Comparison of ENCODE assay signal across 8 cellular contexts in the genomic region with DNA sequence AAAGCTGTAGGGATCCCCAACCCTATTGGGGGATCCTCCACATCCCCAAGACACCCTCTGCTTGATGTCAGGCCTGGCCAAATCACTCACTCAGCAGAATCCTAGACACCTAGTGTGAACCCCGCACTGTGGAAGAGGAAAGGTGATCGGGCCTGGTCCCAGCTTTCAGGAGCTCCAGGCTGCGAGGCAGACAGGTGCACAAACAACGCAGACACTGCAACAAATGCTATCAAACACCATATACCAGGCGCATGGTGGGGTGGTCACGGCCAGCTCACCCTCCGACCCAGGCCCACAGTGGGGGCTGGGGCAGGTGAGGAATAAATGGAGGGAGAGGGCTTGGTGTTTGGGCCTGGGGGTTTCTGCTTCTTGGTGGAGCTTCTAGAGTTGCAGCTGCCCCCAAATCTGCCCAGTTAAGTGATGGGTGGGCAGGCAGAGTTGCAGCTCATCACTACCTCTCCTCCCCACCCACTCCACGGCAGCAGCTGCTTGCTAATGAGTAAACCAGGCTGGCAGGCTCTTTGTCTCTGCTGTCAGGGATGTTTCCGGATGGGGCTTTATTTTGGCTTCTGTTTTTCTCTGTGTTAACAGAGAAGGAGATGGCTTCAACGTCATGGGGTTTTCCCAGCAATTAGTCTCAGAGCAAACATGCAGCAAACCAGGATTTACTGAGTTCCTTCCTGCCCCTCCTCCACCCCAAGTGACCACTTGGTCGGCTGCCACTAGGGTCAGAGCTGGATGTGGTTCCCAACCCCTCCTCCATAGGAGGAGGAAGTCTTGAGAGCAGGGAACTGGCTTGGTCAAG. TPM values are rescaled to one million over a fixed set of nuclear protein-coding genes. Genes with fewer than 3 reads are reported as not detected.
DNase-seq lines count a peak whose midpoint lies in the region; ATAC-seq, FAIRE-seq and TF ChIP-seq lines count a peak whose summit lies in the region.

No MANE protein-coding gene starts in this region.

- intact Hi-C loops in CD4-positive, alpha-beta memory T cell (cut with micrococcal nuclease), result loop anchor here (10.0 kb wide), 1 partner anchor 151 kb away; the partner anchor contains the start of gene POLG2
- intact Hi-C loops in pancreas (cut with DNase I), result no loop called here

- H3K36me3 Mint-ChIP-seq in CD4-positive, alpha-beta memory T cell, result no peaks in the 10 kb centered on the region
- H3K36me3 Mint-ChIP-seq in activated CD8-positive, alpha-beta T cell treated with anti-CD3 and anti-CD28 coated beads, Interleukin-2, amount 10 ng/mL, durations not matched to agents 7 days and 5 days (ENCODE audit: low read depth), result peaks cover 53% of the 10 kb centered on the region

- peak; percentile 17 to 66 (median 21) for DNase-seq in CD4-positive, alpha-beta memory T cell
- DNase-seq in NCI-H128 (lab: John Stamatoyannopoulos, UW; ENCODE audit: unreplicated experiment) (peak; percentile 14), pancreas (peak in 3 of 6 donors; percentile 53 to 81 (median 60)), DMS114 treated with DMSO at 0.1 percent for 48 hours (lab: John Stamatoyannopoulos, UW; ENCODE audit: unreplicated experiment) (no peak), GDM1 (lab: John Stamatoyannopoulos, UW) (no peak), NOMO-1 treated with dmso at 0.1 percent for 144 hours (lab: John Stamatoyannopoulos, UW; ENCODE audit: unreplicated experiment) (no peak)
- DNase-seq in activated CD8-positive, alpha-beta T cell treated with anti-CD3 and anti-CD28 coated beads, Interleukin-2, amount 10 ng/mL, durations not matched to agents 7 days and 5 days, result no peak

- CTCF ChIA-PET in CD4-positive, alpha-beta memory T cell (lab: Charles Lee; ENCODE audit: partially characterized antibody), result interaction anchor here (0.8 to 1.9 kb wide), 4 partner anchors 22 to 76 kb away, joined by 3 to 7 read pairs (median 5); no protein-coding TSS in a partner anchor
- CTCF ChIA-PET in activated CD8-positive, alpha-beta T cell treated with anti-CD3 and anti-CD28 coated beads, Interleukin-2, amount 10 ng/mL, durations not matched to agents 7 days and 5 days (lab: Charles Lee), result no interaction called here

- no peak for TF ChIP-seq POLR2A in gastroesophageal sphincter (IDR thresholded peaks at IDR 0.05)

- FAIRE-seq in pancreas (lab: Jason Lieb, UNC), result no peak

- no peak for TF ChIP-seq EP300 in gastroesophageal sphincter (IDR thresholded peaks at IDR 0.05)

- no peaks in the 10 kb centered on the region for H3K27me3 ChIP-seq in CD4-positive, alpha-beta memory T cell (ENCODE audit: insufficient read depth, low read length)
- H3K27me3 ChIP-seq in gastroesophageal sphincter, result no peaks in the 10 kb centered on the region
- no peaks in the 10 kb centered on the region for H3K27me3 ChIP-seq in pancreas

- ATAC-seq in activated CD8-positive, alpha-beta T cell treated with anti-CD3 and anti-CD28 coated beads, Interleukin-2, amount 10 ng/mL, durations not matched to agents 7 days and 5 days, result no peak
- ATAC-seq in gastroesophageal sphincter (peak; percentile 81), pancreas (peak; percentile 28 to 86 (median 85))

- POLR2A ChIA-PET in CD4-positive, alpha-beta memory T cell (lab: Charles Lee; ENCODE audit: partially characterized antibody), result interaction anchor here (1.1 kb wide), 1 partner anchor 161 kb away, joined by 3 read pairs; the partner anchor contains the start of gene DDX5
- POLR2A ChIA-PET in activated CD8-positive, alpha-beta T cell treated with anti-CD3 and anti-CD28 coated beads, Interleukin-2, amount 10 ng/mL, durations not matched to agents 7 days and 5 days (lab: Charles Lee), result no interaction called here

- no peaks in the 10 kb centered on the region for H3K9me3 Mint-ChIP-seq in CD4-positive, alpha-beta memory T cell
- H3K9me3 Mint-ChIP-seq in activated CD8-positive, alpha-beta T cell treated with anti-CD3 and anti-CD28 coated beads, Interleukin-2, amount 10 ng/mL, durations not matched to agents 7 days and 5 days (ENCODE audit: insufficient read depth), result no peaks in the 10 kb centered on the region

- 71% methylated on average over 3 of the region's 11 CpGs; no CpG with 5 or more reads in 1 of the 2 donors for WGBS in gastroesophageal sphincter (ENCODE audit: low coverage in 1 of 2), 2 donors
- 54 to 56% methylated on average over 11 of the region's 11 CpGs for WGBS in pancreas, 2 donors

- H3K27ac ChIP-seq in CD4-positive, alpha-beta memory T cell (ENCODE audit: low read depth, low read length), result no peak overlapping the region
- H3K27ac ChIP-seq in gastroesophageal sphincter (peak overlapping the region in 3 of 4 donors; percentile 29 to 62 (median 58)), pancreas (peak overlapping the region in 3 of 4 donors; percentile 26 to 77 (median 70))

- H3K27ac Mint-ChIP-seq in CD4-positive, alpha-beta memory T cell, result peak overlapping the region; percentile 35 to 69 (median 64)
- peak overlapping the region; percentile 52 for H3K27ac Mint-ChIP-seq in activated CD8-positive, alpha-beta T cell treated with anti-CD3 and anti-CD28 coated beads, Interleukin-2, amount 10 ng/mL, durations not matched to agents 7 days and 5 days

- H3K27me3 Mint-ChIP-seq in CD4-positive, alpha-beta memory T cell, result no peaks in the 10 kb centered on the region
- no peaks in the 10 kb centered on the region for H3K27me3 Mint-ChIP-seq in activated CD8-positive, alpha-beta T cell treated with anti-CD3 and anti-CD28 coated beads, Interleukin-2, amount 10 ng/mL, durations not matched to agents 7 days and 5 days (ENCODE audit: low read depth)

- H3K4me1 Mint-ChIP-seq in CD4-positive, alpha-beta memory T cell, result peaks cover 15 to 32% (median 24%) of the 10 kb centered on the region in 4 donors
- H3K4me1 Mint-ChIP-seq in activated CD8-positive, alpha-beta T cell treated with anti-CD3 and anti-CD28 coated beads, Interleukin-2, amount 10 ng/mL, durations not matched to agents 7 days and 5 days (ENCODE audit: low read depth), result peaks cover 20% of the 10 kb centered on the region

- TF ChIP-seq CTCF in gastroesophageal sphincter (IDR thresholded peaks at IDR 0.05) (no peak), pancreas (IDR thresholded peaks at IDR 0.05) (no peak)

- peak overlapping the region in 3 of 8 donors; percentile 15 to 55 (median 33) for H3K4me3 Mint-ChIP-seq in CD4-positive, alpha-beta memory T cell
- H3K4me3 Mint-ChIP-seq in activated CD8-positive, alpha-beta T cell treated with anti-CD3 and anti-CD28 coated beads, Interleukin-2, amount 10 ng/mL, durations not matched to agents 7 days and 5 days, result no peak overlapping the region

- peaks cover 38% of the 10 kb centered on the region for H3K4me1 ChIP-seq in CD4-positive, alpha-beta memory T cell (ENCODE audit: insufficient read depth, low read length)
- H3K4me1 ChIP-seq in gastroesophageal sphincter (peaks cover 0 to 25% (median 10%) of the 10 kb centered on the region in 3 donors), pancreas (peaks cover 0 to 15% (median 0%) of the 10 kb centered on the region in 3 donors)

- no peaks in the 10 kb centered on the region for H3K9me3 ChIP-seq in CD4-positive, alpha-beta memory T cell (ENCODE audit: control insufficient read depth in 1 of 2, low read length in 2 of 2)
- no peaks in the 10 kb centered on the region for H3K9me3 ChIP-seq in gastroesophageal sphincter
- no peaks in the 10 kb centered on the region for H3K9me3 ChIP-seq in pancreas

- no peaks in the 10 kb centered on the region for H3K36me3 ChIP-seq in CD4-positive, alpha-beta memory T cell (ENCODE audit: insufficient read depth, low read length)
- peaks cover 0 to 4% of the 10 kb centered on the region in 2 donors for H3K36me3 ChIP-seq in gastroesophageal sphincter
- no peaks in the 10 kb centered on the region for H3K36me3 ChIP-seq in pancreas

- no peak overlapping the region for H3K4me3 ChIP-seq in CD4-positive, alpha-beta memory T cell (ENCODE audit: low read length in 2 of 2)
- H3K4me3 ChIP-seq in gastroesophageal sphincter (no peak overlapping the region), pancreas (no peak overlapping the region)

RNA-seq across cellular contexts. Expression of gene PECAM1, which starts 46.6 kb away (rescaled TPM):
- total RNA-seq in CD4-positive, alpha-beta memory T cell, result 1 to 10 TPM; 3.8 to 4.0 TPM
- 1 to 10 TPM; 2.8 to 5.9 TPM for polyA plus RNA-seq in CD4-positive, alpha-beta memory T cell
- 100 to 1,000 TPM; 188 to 197 TPM for total RNA-seq in activated CD8-positive, alpha-beta T cell treated with anti-CD3 and anti-CD28 coated beads, Interleukin-2, amount 10 ng/mL, durations not matched to agents 7 days and 5 days
- total RNA-seq in gastroesophageal sphincter (100 to 1,000 TPM in 2 of 4 donors, 10 to 100 TPM in 2; 33.8 to 219 (median 104) TPM), pancreas (10 to 100 TPM; 14.5 to 54.8 (median 28.7) TPM)
- polyA plus RNA-seq in pancreas, result 10 to 100 TPM in 1 of 2 donors, 1 to 10 TPM in 1; 8.0 to 15.1 TPM

Comparison
In these comparisons a context has a peak if more than half of its experiments do, and no peak if none do; other contexts are left out.
1. DNase-seq: peak in CD4-positive, alpha-beta memory T cell (5 of 5) and NCI-H128 (single experiment); none in activated CD8-positive, alpha-beta T cell treated with anti-CD3 and anti-CD28 coated beads, Interleukin-2, amount 10 ng/mL, durations not matched to agents 7 days and 5 days (single experiment), DMS114 treated with DMSO at 0.1 percent for 48 hours (single experiment), GDM1 (single experiment) and NOMO-1 treated with dmso at 0.1 percent for 144 hours (single experiment).